Comparison of ENCODE assay signal across 8 cellular contexts in genomic region chr6:10692965-10693538, GRCh38. TPM values are rescaled to one million over a fixed set of nuclear protein-coding genes. Genes with fewer than 3 reads are reported as not detected.
DNase-seq lines count a peak whose midpoint lies in the region; ATAC-seq and TF ChIP-seq lines count a peak whose summit lies in the region.

No MANE protein-coding gene starts in this region.

- CTCF ChIA-PET in IMR-90 (lab: Yijun Ruan, JAX): no interaction called here

- no peak overlapping the region for H4K91ac ChIP-seq in IMR-90 (ENCODE audit: insufficient read depth, low read depth, low read length)

- H3K9ac ChIP-seq in IMR-90 (ENCODE audit: low read depth, low read length): no peak overlapping the region
- H3K9ac ChIP-seq in muscle layer of colon (ENCODE audit: low read length): no peak overlapping the region

- peak overlapping the region; percentile 52; the same call in 1 of the 2 replicates for H4K5ac ChIP-seq in IMR-90 (ENCODE audit: low read depth, low read length)

- in situ Hi-C loops in IMR-90 (cut with MboI; ENCODE audit: low sequenced_read_pairs): no loop called here

- DNase-seq in BE2C: no peak
- DNase-seq in IMR-90: no peak
- peak; percentile 5 for DNase-seq in cerebellar cortex (ENCODE audit: low spot score)
- DNase-seq in SW480 (ENCODE audit: low spot score): no peak

- H3K27ac ChIP-seq in IMR-90 (ENCODE audit: insufficient read depth, low read length) (no peak overlapping the region), muscle layer of colon (ENCODE audit: low read depth, low read length) (no peak overlapping the region)

- no peak overlapping the region for H3K4ac ChIP-seq in IMR-90 (ENCODE audit: low read depth, low read length)

- H2BK20ac ChIP-seq in IMR-90 (ENCODE audit: low read depth, low read length): no peak overlapping the region

- no peak overlapping the region for H3K14ac ChIP-seq in IMR-90 (replicated peaks; ENCODE audit: low read depth, low read length)

- H3K79me1 ChIP-seq in IMR-90 (ENCODE audit: low read depth in 1 of 2, low read length in 2 of 2): peaks cover 18 to 36% of the 10 kb centered on the region in 2 experiments

- H3K4me2 ChIP-seq in IMR-90 (ENCODE audit: low read depth, low read length): peak overlapping the region; percentile 84

- dilution Hi-C loops in IMR-90 (cut with HindIII; ENCODE audit: low sequenced_read_pairs, unreplicated experiment): no loop called here

- H3K23ac ChIP-seq in IMR-90 (ENCODE audit: low read depth, low read length): peak overlapping the region; percentile 31; the same call in 1 of the 2 replicates

- no peak overlapping the region for H2BK15ac ChIP-seq in IMR-90 (ENCODE audit: low read depth, low read length)

- intact Hi-C loops in IMR-90 (cut with micrococcal nuclease): loop anchor here (5.0 kb wide), 1 partner anchor 69 kb away; no protein-coding TSS in a partner anchor

- no peaks in the 10 kb centered on the region for H3K9me1 ChIP-seq in IMR-90 (ENCODE audit: insufficient read depth, low read length)

- no TSS peak for BruUV-seq in IMR-90 (replicated peaks; lab: Mats Ljungman, UMichigan)

- no peak overlapping the region for H2AFZ ChIP-seq in IMR-90 (replicated peaks; ENCODE audit: low read length, poor library complexity)

- no peaks in the 10 kb centered on the region for H4K20me1 ChIP-seq in IMR-90 (ENCODE audit: insufficient read depth, low read length)

- H3K9me3 ChIP-seq in BE2C (no peaks in the 10 kb centered on the region), IMR-90 (ENCODE audit: control insufficient read depth, insufficient read depth, low read length) (no peaks in the 10 kb centered on the region), muscle layer of colon (ENCODE audit: low read length) (no peaks in the 10 kb centered on the region)

- no peak for ATAC-seq in IMR-90 (ENCODE audit: low read depth)
- no peak for ATAC-seq in GM18505 (IDR thresholded peaks at IDR 0.05; ENCODE audit: unreplicated experiment)
- no peak for ATAC-seq in HG03135 (IDR thresholded peaks at IDR 0.05; ENCODE audit: unreplicated experiment)
- ATAC-seq in HG03097 (IDR thresholded peaks at IDR 0.05; ENCODE audit: low FRiP score, unreplicated experiment): no peak

- H2BK120ac ChIP-seq in IMR-90 (ENCODE audit: low read depth, low read length): no peak overlapping the region

- no peak overlapping the region for H2AK9ac ChIP-seq in IMR-90 (replicated peaks; ENCODE audit: low read depth, low read length, poor library complexity)

- no peak overlapping the region for H2BK5ac ChIP-seq in IMR-90 (ENCODE audit: low read depth, low read length, poor library complexity, severe bottlenecking)

- TF ChIP-seq CTCF in BE2C (IDR thresholded peaks at IDR 0.05; ENCODE audit: low read depth, low read length): no peak
- TF ChIP-seq CTCF in IMR-90 (conservative IDR thresholded peaks at IDR 0.05; ENCODE audit: low read depth, low read length): no peak

- TF ChIP-seq RAD21 in IMR-90 (IDR thresholded peaks at IDR 0.05; ENCODE audit: low read length): no peak

- peaks cover 6% of the 10 kb centered on the region; the same call in 1 of the 2 replicates for H3K27me3 ChIP-seq in BE2C
- H3K27me3 ChIP-seq in IMR-90 (ENCODE audit: control insufficient read depth, insufficient read depth, low read length): no peaks in the 10 kb centered on the region; the same call in 1 of the 2 replicates
- no peaks in the 10 kb centered on the region for H3K27me3 ChIP-seq in muscle layer of colon (ENCODE audit: control insufficient read depth in 1 of 2, insufficient read depth in 2 of 2, low read length in 2 of 2)

- WGBS in IMR-90 (ENCODE audit: extremely low coverage in 2 of 2, insufficient read length in 1 of 2), 2 experiments: 100% methylated on average over 3 of the region's 8 CpGs; no CpG with 5 or more reads in 1 of the 2 experiments

- no peak overlapping the region for H3K56ac ChIP-seq in IMR-90 (ENCODE audit: extremely low read depth, insufficient read depth, low read length)

- TF ChIP-seq POLR2A in IMR-90 (IDR thresholded peaks at IDR 0.05; ENCODE audit: low read depth, low read length) (no peak), GM18505 (IDR thresholded peaks at IDR 0.05; ENCODE audit: borderline replicate concordance, extremely low read depth, insufficient read depth, insufficient read length) (no peak)

- peak overlapping the region; percentile 48 to 97; a peak in 2 of 4 replicates for H4K8ac ChIP-seq in IMR-90 (ENCODE audit: low read depth in 2 of 2, low read length in 2 of 2)

- H3K4me3 ChIP-seq in BE2C (ENCODE audit: low read depth, low read length): peak overlapping the region; percentile 99
- H3K4me3 ChIP-seq in IMR-90 (ENCODE audit: insufficient read depth, low read depth, low read length): 0 out of 2 replicates have a peak overlapping the region, but pooled peaks have one; percentile 82
- H3K4me3 ChIP-seq in muscle layer of colon (ENCODE audit: low read depth in 1 of 2, low read length in 2 of 2): peak overlapping the region; percentile 97 to 98

- POLR2A ChIA-PET in IMR-90 (lab: Charles Lee; ENCODE audit: unreplicated experiment): no interaction called here

- no peak overlapping the region for H3K18ac ChIP-seq in IMR-90 (ENCODE audit: low read depth, low read length)

- H2AK5ac ChIP-seq in IMR-90 (ENCODE audit: low read depth, low read length): no peak overlapping the region

- H3K4me1 ChIP-seq in BE2C: no peaks in the 10 kb centered on the region
- H3K4me1 ChIP-seq in IMR-90 (ENCODE audit: control insufficient read depth, insufficient read depth, low read length): peaks cover 2% of the 10 kb centered on the region; the same call in 1 of the 2 replicates
- H3K4me1 ChIP-seq in muscle layer of colon (ENCODE audit: insufficient read depth, low read length): peaks cover 18% of the 10 kb centered on the region

- peaks cover 4% of the 10 kb centered on the region for H3K36me3 ChIP-seq in BE2C
- H3K36me3 ChIP-seq in IMR-90 (ENCODE audit: control insufficient read depth, insufficient read depth, low read length): no peaks in the 10 kb centered on the region; the same call in 1 of the 2 replicates
- H3K36me3 ChIP-seq in muscle layer of colon (ENCODE audit: insufficient read depth, low read length): peaks cover 7% of the 10 kb centered on the region

TF ChIP-seq in IMR-90, 13 proteins besides CTCF, POLR2A, EP300 and RAD21:
- TF ChIP-seq MXI1 (IDR thresholded peaks at IDR 0.05; ENCODE audit: borderline replicate concordance, low read depth, low read length) (no peak), MAZ (IDR thresholded peaks at IDR 0.05; ENCODE audit: borderline replicate concordance, low read depth, low read length) (no peak), MAFK (IDR thresholded peaks at IDR 0.05; ENCODE audit: low read depth, low read length) (no peak), CHD1 (IDR thresholded peaks at IDR 0.05; ENCODE audit: low read depth, low read length) (no peak), FOS (IDR thresholded peaks at IDR 0.05; ENCODE audit: low read depth, low read length) (no peak), SMC3 (IDR thresholded peaks at IDR 0.05; ENCODE audit: low read depth, low read length) (no peak), RCOR1 (IDR thresholded peaks at IDR 0.05; ENCODE audit: insufficient replicate concordance, low read length) (no peak), ELK1 (IDR thresholded peaks at IDR 0.05; ENCODE audit: borderline replicate concordance, low read depth, low read length) (no peak), RFX5 (IDR thresholded peaks at IDR 0.05; ENCODE audit: low read depth, low read length) (no peak), USF2 (IDR thresholded peaks at IDR 0.05; ENCODE audit: low read depth, low read length) (no peak), BHLHE40 (IDR thresholded peaks at IDR 0.05; ENCODE audit: low read depth, low read length) (no peak), NFE2L2 (IDR thresholded peaks at IDR 0.05; ENCODE audit: low read depth, low read length) (no peak)

RNA-seq across cellular contexts. Expression of gene C6orf52, which starts 1.4 kb away (rescaled TPM):
- polyA plus RNA-seq in BE2C (2012; ENCODE audit: insufficient read depth, insufficient read length, low read depth): 25.2 TPM
- total RNA-seq in IMR-90 (2012; rRNA removed): not detected in 2 replicates
- 0.31 TPM in 1 of 2 replicates, not detected in the other for polyA plus RNA-seq in IMR-90 (2012; rRNA removed)
- 0.47 TPM in 1 of 2 replicates, not detected in the other for polyA plus RNA-seq in IMR-90 (2012; cell fraction: cytosol; rRNA removed)
- polyA plus RNA-seq in IMR-90 (2012; cell fraction: nucleus; rRNA removed; ENCODE audit: low replicate concordance): 0.40 TPM in 1 of 2 replicates, not detected in the other

RNA-seq across cellular contexts. Expression of gene PAK1IP1, which starts 1.7 kb away (rescaled TPM):
- polyA plus RNA-seq in BE2C (2012; ENCODE audit: insufficient read depth, insufficient read length, low read depth): 50.2 TPM
- total RNA-seq in IMR-90 (2012; rRNA removed): 22.9 and 28.6 TPM in 2 replicates
- 16.7 and 16.9 TPM in 2 replicates for polyA plus RNA-seq in IMR-90 (2012; rRNA removed)
- polyA plus RNA-seq in IMR-90 (2012; cell fraction: cytosol; rRNA removed): 3.9 and 5.4 TPM in 2 replicates
- polyA plus RNA-seq in IMR-90 (2012; cell fraction: nucleus; rRNA removed; ENCODE audit: low replicate concordance): 2.0 and 7.9 TPM in 2 replicates

RNA-seq across cellular contexts. Expression of gene TMEM14C, which starts 29.8 kb away (rescaled TPM):
- polyA plus RNA-seq in BE2C (2012; ENCODE audit: insufficient read depth, insufficient read length, low read depth): 33.3 TPM
- total RNA-seq in IMR-90 (2012; rRNA removed): 129 and 141 TPM in 2 replicates
- polyA plus RNA-seq in IMR-90 (2012; rRNA removed): 170 and 175 TPM in 2 replicates
- 101 and 219 TPM in 2 replicates for polyA plus RNA-seq in IMR-90 (2012; cell fraction: cytosol; rRNA removed)
- polyA plus RNA-seq in IMR-90 (2012; cell fraction: nucleus; rRNA removed; ENCODE audit: low replicate concordance): 81.3 and 113 TPM in 2 replicates

RNA-seq across cellular contexts. Expression of gene TMEM14B, which starts 54.6 kb away (rescaled TPM):
- polyA plus RNA-seq in BE2C (2012; ENCODE audit: insufficient read depth, insufficient read length, low read depth): 34.5 TPM
- 66.5 and 158 TPM in 2 replicates for total RNA-seq in IMR-90 (2012; rRNA removed)
- polyA plus RNA-seq in IMR-90 (2012; rRNA removed): 80.5 and 81.4 TPM in 2 replicates
- polyA plus RNA-seq in IMR-90 (2012; cell fraction: cytosol; rRNA removed): 55.5 and 59.7 TPM in 2 replicates
- 15.6 and 52.6 TPM in 2 replicates for polyA plus RNA-seq in IMR-90 (2012; cell fraction: nucleus; rRNA removed; ENCODE audit: low replicate concordance)
